Comparison of ENCODE assay signal across 9 cellular contexts in the genomic region with DNA sequence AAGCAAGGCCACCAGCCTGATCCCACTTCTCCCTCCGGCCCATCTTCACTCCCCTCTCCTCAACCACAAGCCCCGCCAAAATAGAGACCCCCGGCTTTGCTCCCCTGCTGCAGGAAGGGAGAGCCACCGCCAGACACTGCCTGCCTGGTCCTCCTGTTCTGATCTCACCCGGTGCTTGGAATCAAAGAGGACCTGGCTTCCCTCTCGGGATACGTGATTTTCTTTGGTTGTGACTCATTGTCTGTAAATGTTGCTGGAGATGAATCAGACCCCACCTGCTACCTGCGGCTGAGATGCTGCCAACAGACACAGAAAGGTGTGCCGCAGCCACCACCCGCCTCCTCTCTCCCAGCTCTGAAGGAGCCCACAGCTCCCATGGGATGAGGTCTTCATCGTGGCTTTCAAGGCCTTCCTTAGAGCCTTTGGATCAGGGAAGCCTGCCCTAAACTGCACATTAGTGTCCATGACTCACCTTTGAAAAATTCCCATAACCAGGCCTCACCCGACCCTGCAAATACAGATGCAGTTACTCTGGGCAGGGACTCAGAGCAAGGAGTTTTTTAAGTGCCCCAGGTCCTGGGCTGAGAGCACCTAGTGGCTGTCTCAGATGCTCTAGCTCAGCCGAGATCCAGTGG.
A peak's percentile ranks its signal among the peaks of the same experiment; 100 is the strongest.
DNase-seq lines count a peak whose midpoint lies in the region; ATAC-seq and TF ChIP-seq lines count a peak whose summit lies in the region.
"Had no signal": no experiment of that assay in that cellular context is flagged by ENCODE, and none has a peak within 500 bp of the region (broad histone marks: within the 10 kb centered on the region; RNA-seq: fewer than 3 reads in every experiment).

No MANE protein-coding gene starts in this region.

- no peak overlapping the region for H3K4me3 Mint-ChIP-seq in T-helper 2 cell treated with Interferon-gamma antibody and Interleukin-4, amounts not matched to agents 5 μg/mL and 100 μg/mL, for 36 hours
- no peak overlapping the region for H3K4me3 Mint-ChIP-seq in CD8-positive, alpha-beta T cell
- H3K4me3 Mint-ChIP-seq: B cell had no signal

- CTCF ChIA-PET in CD8-positive, alpha-beta T cell (lab: Charles Lee): interaction anchor here (3.6 to 5.0 kb wide), 2 partner anchors 22 to 286 kb away, joined by 11 to 71 read pairs; no protein-coding TSS in a partner anchor

- intact Hi-C loops in CD8-positive, alpha-beta T cell (cut with DNase I, micrococcal nuclease): no loop called here

- DNase-seq in NCI-H1417 (lab: John Stamatoyannopoulos, UW) (peak in 2 of 3 experiments; percentile 21 to 56), NCI-H1417 treated with DMSO at 0.1 percent for 48 hours (lab: John Stamatoyannopoulos, UW) (no peak), T1000 (lab: John Stamatoyannopoulos, UW) (peak; percentile 65), iris pigment epithelial cell (ENCODE audit: low read depth) (peak; percentile 73), upper lobe of left lung (no peak)
- no peak for DNase-seq in T-helper 2 cell treated with Interferon-gamma antibody and Interleukin-4, amounts not matched to agents 5 μg/mL and 100 μg/mL, for 36 hours (ENCODE audit: low spot score)
- DNase-seq in CD8-positive, alpha-beta T cell: no peak

- no peaks in the 10 kb centered on the region for H3K9me3 Mint-ChIP-seq in T-helper 2 cell treated with Interferon-gamma antibody and Interleukin-4, amounts not matched to agents 5 μg/mL and 100 μg/mL, for 36 hours
- no peaks in the 10 kb centered on the region for H3K9me3 Mint-ChIP-seq in CD8-positive, alpha-beta T cell

- no peaks in the 10 kb centered on the region for H3K27me3 Mint-ChIP-seq in T-helper 2 cell treated with Interferon-gamma antibody and Interleukin-4, amounts not matched to agents 5 μg/mL and 100 μg/mL, for 36 hours (ENCODE audit: low read depth)
- H3K27me3 Mint-ChIP-seq in CD8-positive, alpha-beta T cell (ENCODE audit: low read depth): peaks cover 27% of the 10 kb centered on the region
- H3K27me3 Mint-ChIP-seq: B cell had no signal

- peaks cover 2% of the 10 kb centered on the region for H3K4me1 Mint-ChIP-seq in T-helper 2 cell treated with Interferon-gamma antibody and Interleukin-4, amounts not matched to agents 5 μg/mL and 100 μg/mL, for 36 hours (ENCODE audit: low read depth)
- no peaks in the 10 kb centered on the region for H3K4me1 Mint-ChIP-seq in CD8-positive, alpha-beta T cell (ENCODE audit: low read depth)

- H3K36me3 ChIP-seq in upper lobe of left lung: no peaks in the 10 kb centered on the region
- no peaks in the 10 kb centered on the region for H3K36me3 ChIP-seq in CD8-positive, alpha-beta T cell (ENCODE audit: insufficient read depth, low read length)

- POLR2A ChIA-PET in CD8-positive, alpha-beta T cell (lab: Charles Lee): no interaction called here

- peak overlapping the region; percentile 9 to 39 (median 27) for H3K27ac ChIP-seq in upper lobe of left lung
- no peak overlapping the region for H3K27ac ChIP-seq in CD8-positive, alpha-beta T cell (ENCODE audit: low read depth, low read length)

- no peak for TF ChIP-seq POLR2A in upper lobe of left lung (IDR thresholded peaks at IDR 0.05)

- H3K36me3 Mint-ChIP-seq in T-helper 2 cell treated with Interferon-gamma antibody and Interleukin-4, amounts not matched to agents 5 μg/mL and 100 μg/mL, for 36 hours (ENCODE audit: low read depth): no peaks in the 10 kb centered on the region
- no peaks in the 10 kb centered on the region for H3K36me3 Mint-ChIP-seq in CD8-positive, alpha-beta T cell

- TF ChIP-seq EP300 in upper lobe of left lung (IDR thresholded peaks at IDR 0.05): no peak

- 74 to 76% methylated on average over 8 to 13 of the region's 13 CpGs for WGBS in upper lobe of left lung, 2 donors

- ATAC-seq in upper lobe of left lung (ENCODE audit: low FRiP score in 2 of 2) (peak; percentile 41 to 68), HG03460 (IDR thresholded peaks at IDR 0.05; ENCODE audit: unreplicated experiment) (no peak)
- no peak for ATAC-seq in CD8-positive, alpha-beta T cell

- H3K4me3 ChIP-seq in upper lobe of left lung: no peak overlapping the region
- H3K4me3 ChIP-seq in CD8-positive, alpha-beta T cell (ENCODE audit: low read depth, low read length): no peak overlapping the region

- no peak overlapping the region for H3K27ac Mint-ChIP-seq in T-helper 2 cell treated with Interferon-gamma antibody and Interleukin-4, amounts not matched to agents 5 μg/mL and 100 μg/mL, for 36 hours
- H3K27ac Mint-ChIP-seq in CD8-positive, alpha-beta T cell: no peak overlapping the region
- H3K27ac Mint-ChIP-seq: B cell had no signal

- H3K27me3 ChIP-seq in upper lobe of left lung: no peaks in the 10 kb centered on the region
- H3K27me3 ChIP-seq in CD8-positive, alpha-beta T cell (ENCODE audit: insufficient read depth, low read length): no peaks in the 10 kb centered on the region

- H3K9me3 ChIP-seq in upper lobe of left lung: no peaks in the 10 kb centered on the region
- no peaks in the 10 kb centered on the region for H3K9me3 ChIP-seq in CD8-positive, alpha-beta T cell (ENCODE audit: low read length)

- TF ChIP-seq CTCF in upper lobe of left lung (IDR thresholded peaks at IDR 0.05): no peak
- TF ChIP-seq CTCF in CD8-positive, alpha-beta T cell (IDR thresholded peaks at IDR 0.05): no peak

- peaks cover 11 to 27% (median 25%) of the 10 kb centered on the region in 4 donors for H3K4me1 ChIP-seq in upper lobe of left lung
- no peaks in the 10 kb centered on the region for H3K4me1 ChIP-seq in CD8-positive, alpha-beta T cell (ENCODE audit: insufficient read depth, low read length)

Comparison
In these comparisons a context has a peak if more than half of its experiments do, and no peak if none do; other contexts are left out.
1. DNase-seq: peak in NCI-H1417 (2 of 3), T1000 (single experiment) and iris pigment epithelial cell (single experiment); none in NCI-H1417 treated with DMSO at 0.1 percent for 48 hours (single experiment), upper lobe of left lung (0 of 2), T-helper 2 cell treated with Interferon-gamma antibody and Interleukin-4, amounts not matched to agents 5 μg/mL and 100 μg/mL, for 36 hours (single experiment) and CD8-positive, alpha-beta T cell (0 of 7).
2. ATAC-seq: peak in upper lobe of left lung (2 of 2); none in HG03460 (single experiment) and CD8-positive, alpha-beta T cell (single experiment).